Comparison of ENCODE assay signal across 8 cellular contexts in the genomic region with DNA sequence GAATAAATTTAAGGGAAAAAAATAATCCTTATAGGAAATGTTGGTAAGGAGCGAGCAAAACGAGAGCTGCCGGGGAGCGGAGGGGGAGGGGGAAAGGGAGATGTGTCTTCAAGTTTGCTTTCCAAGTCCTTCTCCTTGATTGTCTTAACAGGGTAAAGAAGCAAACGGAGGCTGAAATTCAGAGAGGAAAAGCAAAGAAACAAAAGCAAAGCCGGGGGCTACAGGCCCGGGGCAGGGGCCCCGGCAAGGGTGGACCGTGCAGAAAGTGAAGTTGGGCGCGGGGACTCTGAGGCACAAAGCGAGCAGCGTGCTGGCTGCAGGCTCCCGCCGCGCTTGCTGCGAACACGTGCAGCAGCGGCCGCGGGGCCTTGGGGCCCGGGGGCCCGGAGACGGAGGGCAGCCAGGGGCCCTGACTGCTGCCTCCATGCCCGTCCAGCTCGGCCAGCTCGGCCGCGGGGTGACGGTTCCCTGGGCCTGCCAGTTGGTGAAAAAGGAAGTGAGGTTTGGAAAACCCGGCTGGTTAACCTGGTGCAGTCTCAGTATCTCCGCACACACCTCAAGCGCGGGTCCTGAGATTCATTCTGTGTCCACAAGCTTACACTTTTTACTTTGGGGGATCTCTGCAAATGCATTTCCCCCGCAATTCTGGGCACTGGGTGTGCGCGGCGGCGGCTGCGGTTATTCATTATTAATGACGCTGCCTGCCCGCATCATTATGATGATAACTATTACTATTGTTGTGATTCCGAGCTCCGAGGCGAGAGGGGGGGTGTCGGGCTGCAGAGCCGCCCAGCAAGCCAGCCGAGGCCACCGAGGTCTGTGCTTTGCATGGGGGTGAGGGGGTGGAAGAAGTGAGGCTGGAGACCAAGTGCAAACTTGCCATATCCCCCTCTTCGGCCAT. TPM values are rescaled to one million over a fixed set of nuclear protein-coding genes. Genes with fewer than 3 reads are reported as not detected.
DNase-seq lines count a peak whose midpoint lies in the region; ATAC-seq and TF ChIP-seq lines count a peak whose summit lies in the region.

No MANE protein-coding gene starts in this region.

- H3K4me1 ChIP-seq in esophagus squamous epithelium = peaks cover 35 to 98% (median 35%) of the 10 kb centered on the region in 3 donors
- peaks cover 41 to 49% of the 10 kb centered on the region in 2 experiments for H3K4me1 ChIP-seq in neutrophil (ENCODE audit: control insufficient read depth in 1 of 2, insufficient read depth in 1 of 2, low read depth in 1 of 2, low read length in 1 of 2)

- H3K27ac ChIP-seq in esophagus squamous epithelium = peak overlapping the region; percentile 81 to 91 (median 90)
- peak overlapping the region; percentile 83 for H3K27ac ChIP-seq in neutrophil

- H3K4me3 ChIP-seq in esophagus squamous epithelium = peak overlapping the region; percentile 57 to 78 (median 73)
- H3K4me3 ChIP-seq in neutrophil (ENCODE audit: low read depth in 1 of 2, low read length in 1 of 2) = peak overlapping the region; percentile 82 to 89

- H3K36me3 ChIP-seq in esophagus squamous epithelium (peaks cover 0 to 5% (median 0%) of the 10 kb centered on the region in 3 donors), neutrophil (no peaks in the 10 kb centered on the region)

- H3K4me1 Mint-ChIP-seq in activated CD4-positive, alpha-beta T cell treated with anti-CD3 and anti-CD28 coated beads, Interleukin-2, amount 10 ng/mL, durations not matched to agents 24 days and 14 days = peaks cover 16% of the 10 kb centered on the region

- WGBS in esophagus squamous epithelium, 2 donors = 2 to 5% methylated on average over 13 to 22 of the region's 50 CpGs

- no peaks in the 10 kb centered on the region for H3K9me3 Mint-ChIP-seq in activated CD4-positive, alpha-beta T cell treated with anti-CD3 and anti-CD28 coated beads, Interleukin-2, amount 10 ng/mL, durations not matched to agents 24 days and 14 days

- ATAC-seq in HG03175 (IDR thresholded peaks at IDR 0.05; ENCODE audit: unreplicated experiment) (peak; percentile 16), GM18861 (IDR thresholded peaks at IDR 0.05; ENCODE audit: unreplicated experiment) (no peak)

- H3K27me3 ChIP-seq in esophagus squamous epithelium (peaks cover 0 to 97% (median 6%) of the 10 kb centered on the region in 4 donors), neutrophil (peaks cover 19% of the 10 kb centered on the region)

- no peak for TF ChIP-seq CTCF in esophagus squamous epithelium (IDR thresholded peaks at IDR 0.05)
- no peak for TF ChIP-seq CTCF in neutrophil (IDR thresholded peaks at IDR 0.05)

- intact Hi-C loops in activated CD4-positive, alpha-beta T cell treated with anti-CD3 and anti-CD28 coated beads, Interleukin-2, amount 10 ng/mL, durations not matched to agents 24 days and 14 days (cut with micrococcal nuclease) = loop anchor here (1.0 to 5.0 kb wide), 3 partner anchors 8 to 1522 kb away; no protein-coding TSS in a partner anchor
- intact Hi-C loops in esophagus squamous epithelium (cut with DNase I) = no loop called here

- H3K9me3 ChIP-seq in esophagus squamous epithelium (no peaks in the 10 kb centered on the region), neutrophil (no peaks in the 10 kb centered on the region)

- H3K36me3 Mint-ChIP-seq in activated CD4-positive, alpha-beta T cell treated with anti-CD3 and anti-CD28 coated beads, Interleukin-2, amount 10 ng/mL, durations not matched to agents 24 days and 14 days (ENCODE audit: low read depth) = peaks cover 2% of the 10 kb centered on the region

- peaks cover 71% of the 10 kb centered on the region for H3K27me3 Mint-ChIP-seq in activated CD4-positive, alpha-beta T cell treated with anti-CD3 and anti-CD28 coated beads, Interleukin-2, amount 10 ng/mL, durations not matched to agents 24 days and 14 days

- H3K27ac Mint-ChIP-seq in activated CD4-positive, alpha-beta T cell treated with anti-CD3 and anti-CD28 coated beads, Interleukin-2, amount 10 ng/mL, durations not matched to agents 24 days and 14 days = no peak overlapping the region

- DNase-seq in activated CD4-positive, alpha-beta T cell treated with anti-CD3 and anti-CD28 coated beads, Interleukin-2, amount 10 ng/mL, durations not matched to agents 24 days and 14 days = peak; percentile 66
- no peak for DNase-seq in activated CD4-positive, alpha-beta T cell treated with anti-CD3 and anti-CD28 coated beads, Interleukin-2, amount 50 U/mL, for 48 hours
- DNase-seq in SW480 (ENCODE audit: low spot score) = peak; percentile 36
- DNase-seq in esophagus squamous epithelium (lab: John Stamatoyannopoulos, UW) = no peak
- no peak for DNase-seq in HuH-7.5 (ENCODE audit: low spot score)

- no peak for TF ChIP-seq POLR2A in esophagus squamous epithelium (IDR thresholded peaks at IDR 0.05)

- H3K4me3 Mint-ChIP-seq in activated CD4-positive, alpha-beta T cell treated with anti-CD3 and anti-CD28 coated beads, Interleukin-2, amount 10 ng/mL, durations not matched to agents 24 days and 14 days = peak overlapping the region; percentile 86

RNA-seq across cellular contexts. Expression of a gene that starts 4.0 kb away (rescaled TPM):
- not detected in 2 replicates for total RNA-seq in activated CD4-positive, alpha-beta T cell treated with anti-CD3 and anti-CD28 coated beads, Interleukin-2, amount 10 ng/mL, durations not matched to agents 24 days and 14 days
- 10 to 100 TPM; 23.9 to 46.2 (median 33.8) TPM for total RNA-seq in esophagus squamous epithelium

Comparison
In these comparisons a context has a peak if more than half of its experiments do, and no peak if none do; other contexts are left out.
1. DNase-seq: peak in activated CD4-positive, alpha-beta T cell treated with anti-CD3 and anti-CD28 coated beads, Interleukin-2, amount 10 ng/mL, durations not matched to agents 24 days and 14 days (single experiment) and SW480 (single experiment); none in activated CD4-positive, alpha-beta T cell treated with anti-CD3 and anti-CD28 coated beads, Interleukin-2, amount 50 U/mL, for 48 hours (0 of 2), esophagus squamous epithelium (single experiment) and HuH-7.5 (single experiment).
2. RNA of a gene that starts 4.0 kb away (total RNA-seq): 23.9 to 46.2 TPM in esophagus squamous epithelium; not detected in activated CD4-positive, alpha-beta T cell treated with anti-CD3 and anti-CD28 coated beads, Interleukin-2, amount 10 ng/mL, durations not matched to agents 24 days and 14 days; every median in the first group is over 10 times any median in the second.